In the genomic region with DNA sequence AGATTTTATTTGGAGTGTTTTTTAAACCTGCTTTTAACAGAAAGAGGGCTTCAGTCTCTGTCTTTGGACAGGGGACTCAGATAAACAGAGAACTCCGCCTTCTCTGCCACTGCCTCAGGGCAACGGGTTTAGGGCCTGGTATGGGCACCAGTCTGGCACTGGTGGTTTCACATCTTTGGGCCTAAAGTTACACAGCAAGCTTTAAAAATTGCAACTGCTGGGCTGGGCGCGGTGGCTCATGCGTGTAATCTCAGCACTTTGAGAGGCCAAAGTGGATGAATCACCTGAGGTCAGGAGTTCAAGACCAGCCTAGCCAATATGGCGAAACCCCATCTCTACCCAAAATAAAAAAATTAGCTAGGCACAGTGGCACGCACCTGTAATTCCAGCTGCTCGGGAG, we compare ENCODE assay signal across 17 cellular contexts. TPM values are rescaled to one million over a fixed set of nuclear protein-coding genes. Genes with fewer than 3 reads are reported as not detected.
A peak's percentile ranks its signal among the peaks of the same experiment; 100 is the strongest.
DNase-seq lines count a peak whose midpoint lies in the region; ATAC-seq, FAIRE-seq and TF ChIP-seq lines count a peak whose summit lies in the region.
"Had no signal": no experiment of that assay in that cellular context is flagged by ENCODE, and none has a peak within 500 bp of the region (broad histone marks: within the 10 kb centered on the region; RNA-seq: fewer than 3 reads in every experiment).

No MANE protein-coding gene starts in this region.

- H3K4me3 ChIP-seq in PC-9 (no peak overlapping the region), kidney (ENCODE audit: low read length in 2 of 2) (no peak overlapping the region)

- peak; percentile 34 for DNase-seq in natural killer cell treated with Interleukin-12 subunit alpha and Interleukin-12 subunit beta and Interleukin-15 and Interleukin-18, amount 100 ng/mL, for 72 hours (ENCODE audit: low spot score)
- DNase-seq in natural killer cell (no peak), PC-9 (peak; percentile 56 to 83), kidney (peak; percentile 29), GM12891 (ENCODE audit: insufficient read length, low spot score) (no peak)
- DNase-seq in activated CD4-positive, alpha-beta T cell treated with anti-CD3 and anti-CD28 coated beads, Interleukin-2, amount 10 ng/mL, durations not matched to agents 24 days and 14 days, result no peak
- DNase-seq: CD4-positive, alpha-beta memory T cell; DND-41; H9; NCI-H1105; NCI-H1694 treated with DMSO at 0.1 percent for 48 hours; NCI-H446; NCI-H774; Right ventricle myocardium superior; SK-N-SH had no signal

- H3K36me3 ChIP-seq in PC-9 (ENCODE audit: low read depth) (no peaks in the 10 kb centered on the region), kidney (ENCODE audit: control insufficient read depth in 1 of 2, insufficient read depth in 2 of 2, low read length in 2 of 2) (no peaks in the 10 kb centered on the region)

- H3F3A ChIP-seq in PC-9 (ENCODE audit: insufficient read depth, low read depth), result peaks cover 20% of the 10 kb centered on the region; the same call in 1 of the 2 replicates

- no peak for TF ChIP-seq POLR2A in GM12891 (IDR thresholded peaks at IDR 0.05; ENCODE audit: low read depth, low read length)

- no peaks in the 10 kb centered on the region for H3K79me2 ChIP-seq in PC-9 (ENCODE audit: low read depth)

- no peak overlapping the region for H3K27ac Mint-ChIP-seq in natural killer cell treated with Interleukin-12 subunit alpha and Interleukin-12 subunit beta and Interleukin-15 and Interleukin-18, amount 100 ng/mL, for 72 hours
- no peak overlapping the region for H3K27ac Mint-ChIP-seq in natural killer cell
- H3K27ac Mint-ChIP-seq in activated CD4-positive, alpha-beta T cell treated with anti-CD3 and anti-CD28 coated beads, Interleukin-2, amount 10 ng/mL, durations not matched to agents 24 days and 14 days, result no peak overlapping the region
- H3K27ac Mint-ChIP-seq: CD4-positive, alpha-beta memory T cell had no signal

- no TSS peak for BruUV-seq in PC-9 (replicated peaks; lab: Mats Ljungman, UMichigan)

- H3K4me1 Mint-ChIP-seq in natural killer cell treated with Interleukin-12 subunit alpha and Interleukin-12 subunit beta and Interleukin-15 and Interleukin-18, amount 100 ng/mL, for 72 hours (ENCODE audit: low read depth in 2 of 2), result no peaks in the 10 kb centered on the region
- no peaks in the 10 kb centered on the region for H3K4me1 Mint-ChIP-seq in natural killer cell
- H3K4me1 Mint-ChIP-seq in activated CD4-positive, alpha-beta T cell treated with anti-CD3 and anti-CD28 coated beads, Interleukin-2, amount 10 ng/mL, durations not matched to agents 24 days and 14 days, result no peaks in the 10 kb centered on the region
- H3K4me1 Mint-ChIP-seq: CD4-positive, alpha-beta memory T cell had no signal

- H3K9ac ChIP-seq in kidney (ENCODE audit: low read length in 2 of 2), result no peak overlapping the region
- H3K9ac ChIP-seq: SK-N-SH had no signal

- H4K20me1 ChIP-seq in PC-9 (ENCODE audit: insufficient read depth), result no peaks in the 10 kb centered on the region

- no peak overlapping the region for H3K4me3 Mint-ChIP-seq in natural killer cell treated with Interleukin-12 subunit alpha and Interleukin-12 subunit beta and Interleukin-15 and Interleukin-18, amount 100 ng/mL, for 72 hours
- no peak overlapping the region for H3K4me3 Mint-ChIP-seq in natural killer cell
- no peak overlapping the region for H3K4me3 Mint-ChIP-seq in activated CD4-positive, alpha-beta T cell treated with anti-CD3 and anti-CD28 coated beads, Interleukin-2, amount 10 ng/mL, durations not matched to agents 24 days and 14 days
- H3K4me3 Mint-ChIP-seq: CD4-positive, alpha-beta memory T cell; H9 had no signal

- H3K27ac ChIP-seq in PC-9 (peak overlapping the region; percentile 69), kidney (ENCODE audit: low read depth in 2 of 2, low read length in 2 of 2) (no peak overlapping the region)

- CTCF ChIA-PET in PC-9 (lab: Charles Lee), result no interaction called here

- H3K9me3 ChIP-seq in PC-9 (ENCODE audit: insufficient read depth, low read depth), result no peaks in the 10 kb centered on the region
- no peaks in the 10 kb centered on the region for H3K9me3 ChIP-seq in kidney (ENCODE audit: control insufficient read depth in 1 of 2, low read length in 2 of 2)
- H3K9me3 ChIP-seq: SK-N-SH had no signal

- H3K9me2 ChIP-seq in PC-9 (ENCODE audit: insufficient read depth), result no peaks in the 10 kb centered on the region
- H3K9me2 ChIP-seq: SK-N-SH had no signal

- TF ChIP-seq CTCF in natural killer cell (IDR thresholded peaks at IDR 0.05) (no peak), PC-9 (conservative IDR thresholded peaks at IDR 0.05) (no peak), kidney (IDR thresholded peaks at IDR 0.05; ENCODE audit: borderline replicate concordance, extremely low read depth, insufficient read depth) (no peak)

- no peaks in the 10 kb centered on the region for H3K9me3 Mint-ChIP-seq in natural killer cell treated with Interleukin-12 subunit alpha and Interleukin-12 subunit beta and Interleukin-15 and Interleukin-18, amount 100 ng/mL, for 72 hours
- H3K9me3 Mint-ChIP-seq in natural killer cell, result no peaks in the 10 kb centered on the region
- H3K9me3 Mint-ChIP-seq in activated CD4-positive, alpha-beta T cell treated with anti-CD3 and anti-CD28 coated beads, Interleukin-2, amount 10 ng/mL, durations not matched to agents 24 days and 14 days, result no peaks in the 10 kb centered on the region
- H3K9me3 Mint-ChIP-seq: CD4-positive, alpha-beta memory T cell; H9 had no signal

- H3K4me1 ChIP-seq in PC-9 (replicated peaks; ENCODE audit: insufficient read depth) (peaks cover 24% of the 10 kb centered on the region), kidney (ENCODE audit: control insufficient read depth in 1 of 2, insufficient read depth in 1 of 2, low read depth in 1 of 2, low read length in 2 of 2) (no peaks in the 10 kb centered on the region)

- no peak for ATAC-seq in natural killer cell treated with Interleukin-12 subunit alpha and Interleukin-12 subunit beta and Interleukin-15 and Interleukin-18, amount 100 ng/mL, for 72 hours
- ATAC-seq in natural killer cell, result no peak
- ATAC-seq in HG02763 (IDR thresholded peaks at IDR 0.05; ENCODE audit: unreplicated experiment), result no peak
- ATAC-seq in GM21447 (IDR thresholded peaks at IDR 0.05; ENCODE audit: unreplicated experiment), result no peak

- POLR2A ChIA-PET in PC-9 (lab: Charles Lee; ENCODE audit: unreplicated experiment), result interaction anchor here (0.6 kb wide), 1 partner anchor 45 kb away, joined by 3 read pairs; no protein-coding TSS in a partner anchor

- H3K27me3 Mint-ChIP-seq in natural killer cell treated with Interleukin-12 subunit alpha and Interleukin-12 subunit beta and Interleukin-15 and Interleukin-18, amount 100 ng/mL, for 72 hours, result peaks cover under 1 to 17% of the 10 kb centered on the region in 2 donors
- peaks cover 23 to 27% of the 10 kb centered on the region in 2 donors for H3K27me3 Mint-ChIP-seq in natural killer cell (ENCODE audit: low read depth in 2 of 2)
- peaks cover 25% of the 10 kb centered on the region for H3K27me3 Mint-ChIP-seq in activated CD4-positive, alpha-beta T cell treated with anti-CD3 and anti-CD28 coated beads, Interleukin-2, amount 10 ng/mL, durations not matched to agents 24 days and 14 days

- H2AFZ ChIP-seq in PC-9, result no peak overlapping the region

- no peaks in the 10 kb centered on the region for H3K27me3 ChIP-seq in PC-9 (ENCODE audit: insufficient read depth, low read depth)

- intact Hi-C loops in natural killer cell (cut with micrococcal nuclease), result no loop called here
- intact Hi-C loops in PC-9 (cut with micrococcal nuclease; ENCODE audit: unreplicated experiment), result loop anchor here (10.0 kb wide), 1 partner anchor 46 kb away; no protein-coding TSS in a partner anchor
- intact Hi-C loops in kidney (cut with DNase I), result no loop called here
- intact Hi-C loops in activated CD4-positive, alpha-beta T cell treated with anti-CD3 and anti-CD28 coated beads, Interleukin-2, amount 10 ng/mL, durations not matched to agents 24 days and 14 days (cut with micrococcal nuclease), result loop anchor here (10.0 kb wide), 1 partner anchor 126 kb away; no protein-coding TSS in a partner anchor

- FAIRE-seq in kidney (lab: Jason Lieb, UNC) (no peak), GM12891 (lab: Jason Lieb, UNC) (no peak)

- peak overlapping the region; percentile 27 for H3K4me2 ChIP-seq in PC-9
- H3K4me2 ChIP-seq: SK-N-SH had no signal

- no peaks in the 10 kb centered on the region for H3K36me3 Mint-ChIP-seq in natural killer cell treated with Interleukin-12 subunit alpha and Interleukin-12 subunit beta and Interleukin-15 and Interleukin-18, amount 100 ng/mL, for 72 hours
- no peaks in the 10 kb centered on the region for H3K36me3 Mint-ChIP-seq in natural killer cell
- no peaks in the 10 kb centered on the region for H3K36me3 Mint-ChIP-seq in activated CD4-positive, alpha-beta T cell treated with anti-CD3 and anti-CD28 coated beads, Interleukin-2, amount 10 ng/mL, durations not matched to agents 24 days and 14 days (ENCODE audit: low read depth)
- H3K36me3 Mint-ChIP-seq: CD4-positive, alpha-beta memory T cell had no signal

TF ChIP-seq in GM12891, 5 proteins besides CTCF, POLR2A, EP300 and RAD21:
- TF ChIP-seq PAX5 (IDR thresholded peaks at IDR 0.05; ENCODE audit: insufficient read depth, low read length, severe bottlenecking) (no peak), POLR2AphosphoS5 (IDR thresholded peaks at IDR 0.05; ENCODE audit: low read depth, low read length) (no peak), POU2F2 (IDR thresholded peaks at IDR 0.05; ENCODE audit: low read depth, low read length) (no peak), SPI1 (IDR thresholded peaks at IDR 0.05; ENCODE audit: low read depth, low read length) (no peak)

RNA-seq across cellular contexts. Expression of a gene that starts 10.3 kb away (rescaled TPM):
- under 1 TPM; 0.05 to 0.08 TPM for total RNA-seq in natural killer cell treated with Interleukin-12 subunit alpha and Interleukin-12 subunit beta and Interleukin-15 and Interleukin-18, amount 100 ng/mL, for 72 hours
- not detected for total RNA-seq in natural killer cell
- 2.1 and 4.1 TPM in 2 replicates for total RNA-seq in PC-9 (2021)
- 2.7 TPM for total RNA-seq in kidney
- 12.5 TPM for polyA plus RNA-seq in kidney (ENCODE audit: insufficient read depth, low read depth, low replicate concordance)
- total RNA-seq in activated CD4-positive, alpha-beta T cell treated with anti-CD3 and anti-CD28 coated beads, Interleukin-2, amount 10 ng/mL, durations not matched to agents 24 days and 14 days, result 7.3 and 7.7 TPM in 2 replicates
- 0.09 TPM for polyA plus RNA-seq in GM12891 (2012; ENCODE audit: low read depth, missing spikeins)
- total RNA-seq: CD4-positive, alpha-beta memory T cell had no signal
- polyA plus RNA-seq: CD4-positive, alpha-beta memory T cell had no signal

RNA-seq across cellular contexts. Expression of a gene that starts 40.1 kb away (rescaled TPM):
- 10 to 100 TPM; 29.6 to 59.3 TPM for total RNA-seq in natural killer cell treated with Interleukin-12 subunit alpha and Interleukin-12 subunit beta and Interleukin-15 and Interleukin-18, amount 100 ng/mL, for 72 hours
- total RNA-seq in natural killer cell, result 10 to 100 TPM; 38.7 to 47.6 (median 46.0) TPM
- total RNA-seq in PC-9 (2021), result 52.4 and 70.1 TPM in 2 replicates
- 39.1 TPM for total RNA-seq in kidney
- 17.8 TPM for polyA plus RNA-seq in kidney (ENCODE audit: insufficient read depth, low read depth, low replicate concordance)
- 51.1 and 57.4 TPM in 2 replicates for total RNA-seq in activated CD4-positive, alpha-beta T cell treated with anti-CD3 and anti-CD28 coated beads, Interleukin-2, amount 10 ng/mL, durations not matched to agents 24 days and 14 days
- 18.5 TPM for polyA plus RNA-seq in GM12891 (2012; ENCODE audit: low read depth, missing spikeins)

Comparison
In these comparisons a context has a peak if more than half of its experiments do, and no peak if none do; other contexts are left out.
1. DNase-seq: peak in natural killer cell treated with Interleukin-12 subunit alpha and Interleukin-12 subunit beta and Interleukin-15 and Interleukin-18, amount 100 ng/mL, for 72 hours (single experiment), PC-9 (2 of 2) and kidney (single experiment); none in natural killer cell (single experiment), activated CD4-positive, alpha-beta T cell treated with anti-CD3 and anti-CD28 coated beads, Interleukin-2, amount 10 ng/mL, durations not matched to agents 24 days and 14 days (single experiment) and GM12891 (single experiment).
2. intact Hi-C loops: an anchor here in PC-9 (10.0 kb wide) and activated CD4-positive, alpha-beta T cell treated with anti-CD3 and anti-CD28 coated beads, Interleukin-2, amount 10 ng/mL, durations not matched to agents 24 days and 14 days (10.0 kb wide); none called in natural killer cell and kidney.